Comparison of ENCODE assay signal across 23 cellular contexts in genomic region chr3:26731843-26732242, GRCh38.
DNase-seq lines count a peak whose midpoint lies in the region; ATAC-seq, FAIRE-seq and TF ChIP-seq lines count a peak whose summit lies in the region.
"Had no signal": no experiment of that assay in that cellular context is flagged by ENCODE, and none has a peak within 500 bp of the region (broad histone marks: within the 10 kb centered on the region; RNA-seq: fewer than 3 reads in every experiment).

No MANE protein-coding gene starts in this region.

- H3K56ac ChIP-seq in IMR-90 (ENCODE audit: extremely low read depth, insufficient read depth, low read length): no peak overlapping the region

- TF ChIP-seq POLR2A in A549 (IDR thresholded peaks at IDR 0.05; ENCODE audit: low read length): no peak
- no peak for TF ChIP-seq POLR2A in IMR-90 (IDR thresholded peaks at IDR 0.05; ENCODE audit: low read depth, low read length)

- no peak overlapping the region for H3K23ac ChIP-seq in IMR-90 (ENCODE audit: low read depth, low read length)

- H3K4me3 ChIP-seq in A549 (no peak overlapping the region), IMR-90 (ENCODE audit: insufficient read depth, low read depth, low read length) (no peak overlapping the region)
- H3K4me3 ChIP-seq: BLaER1, GM12878 had no signal

- H3K18ac ChIP-seq in IMR-90 (ENCODE audit: low read depth, low read length): no peak overlapping the region

- H3K4me1 ChIP-seq in A549 (no peaks in the 10 kb centered on the region), IMR-90 (ENCODE audit: control insufficient read depth, insufficient read depth, low read length) (no peaks in the 10 kb centered on the region)
- H3K4me1 ChIP-seq: BE2C, BLaER1 had no signal

- no peak overlapping the region for H3K9ac ChIP-seq in IMR-90 (ENCODE audit: low read depth, low read length)
- H3K9ac ChIP-seq: BLaER1 had no signal

- no peak for TF ChIP-seq CTCF in A549 (IDR thresholded peaks at IDR 0.05)
- no peak for TF ChIP-seq CTCF in IMR-90 (conservative IDR thresholded peaks at IDR 0.05; ENCODE audit: low read depth, low read length)

- H2BK5ac ChIP-seq in IMR-90 (ENCODE audit: low read depth, low read length, poor library complexity, severe bottlenecking): no peak overlapping the region

- ATAC-seq in A549 (no peak), IMR-90 (ENCODE audit: low read depth) (no peak)
- ATAC-seq: GM12878 had no signal

- H4K5ac ChIP-seq in IMR-90 (ENCODE audit: low read depth, low read length): no peak overlapping the region

- no peak overlapping the region for H2BK20ac ChIP-seq in IMR-90 (ENCODE audit: low read depth, low read length)

- no peak for FAIRE-seq in A549 (lab: Jason Lieb, UNC)
- FAIRE-seq: GM12878, GM12892, GM18507 had no signal

- H3K9me3 ChIP-seq in A549 (no peaks in the 10 kb centered on the region), IMR-90 (ENCODE audit: control insufficient read depth, insufficient read depth, low read length) (no peaks in the 10 kb centered on the region; the same call in 1 of the 2 replicates)
- H3K9me3 ChIP-seq: BE2C, BLaER1 had no signal

- no peak overlapping the region for H3K4ac ChIP-seq in IMR-90 (ENCODE audit: low read depth, low read length)

- in situ Hi-C loops in IMR-90 (cut with MboI; ENCODE audit: low sequenced_read_pairs): no loop called here

- DNase-seq in NCI-H82 (lab: John Stamatoyannopoulos, UW) (peak; percentile 4), NCI-H82 treated with DMSO at 0.1 percent for 48 hours (lab: John Stamatoyannopoulos, UW; ENCODE audit: unreplicated experiment) (no peak), A549 (ENCODE audit: low read depth in 1 of 2, low spot score in 1 of 2) (no peak), IMR-90 (no peak), DMS153 (lab: John Stamatoyannopoulos, UW) (no peak)
- DNase-seq in activated CD8-positive, alpha-beta memory T cell treated with anti-CD3 and anti-CD28 coated beads, Interleukin-2, amount 50 U/mL, for 48 hours: no peak
- DNase-seq: ACHN; BE2C; C1 segment of cervical spinal cord; CD4-positive, alpha-beta memory T cell; CD4-positive, CD25-positive, alpha-beta regulatory T cell; CD8-positive, alpha-beta memory T cell; COR-L47; DMS53; DMS79; DND-41; EL; GDM1 had no signal

- WGBS in A549 (ENCODE audit: missing lambda C conversion rate): 3% methylated on average over 1 of the region's 1 CpG
- WGBS in IMR-90 (ENCODE audit: extremely low coverage in 2 of 2, insufficient read length in 1 of 2), 2 experiments: no CpG with 5 or more reads among the region's 1 CpG

- H3K9me1 ChIP-seq in IMR-90 (ENCODE audit: insufficient read depth, low read length): no peaks in the 10 kb centered on the region

- intact Hi-C loops in IMR-90 (cut with micrococcal nuclease): no loop called here

- BruUV-seq in IMR-90 (replicated peaks; lab: Mats Ljungman, UMichigan): no TSS peak

- CTCF ChIA-PET in A549 (lab: Yijun Ruan, JAX) (no interaction called here), IMR-90 (lab: Yijun Ruan, JAX) (no interaction called here)

- H3K79me1 ChIP-seq in IMR-90 (ENCODE audit: low read depth in 1 of 2, low read length in 2 of 2): no peaks in the 10 kb centered on the region

- no peak overlapping the region for H3K14ac ChIP-seq in IMR-90 (replicated peaks; ENCODE audit: low read depth, low read length)

- no peak overlapping the region for H4K8ac ChIP-seq in IMR-90 (ENCODE audit: low read depth in 2 of 2, low read length in 2 of 2)

- H3K27ac ChIP-seq in A549 (no peak overlapping the region), IMR-90 (ENCODE audit: insufficient read depth, low read length) (no peak overlapping the region)
- H3K27ac ChIP-seq: 22Rv1, BLaER1 had no signal

- H2BK15ac ChIP-seq in IMR-90 (ENCODE audit: low read depth, low read length): no peak overlapping the region

- H2AK5ac ChIP-seq in IMR-90 (ENCODE audit: low read depth, low read length): no peak overlapping the region

- TF ChIP-seq EP300 in A549 (IDR thresholded peaks at IDR 0.05): no peak

- H3K4me2 ChIP-seq in A549 (no peak overlapping the region), IMR-90 (ENCODE audit: low read depth, low read length) (no peak overlapping the region)
- H3K4me2 ChIP-seq: BLaER1 had no signal

- TF ChIP-seq RAD21 in A549 (conservative IDR thresholded peaks at IDR 0.05 in 1 of 2, IDR thresholded peaks at IDR 0.05 in 1 of 2) (no peak), IMR-90 (IDR thresholded peaks at IDR 0.05; ENCODE audit: low read length) (no peak)

- H2BK120ac ChIP-seq in IMR-90 (ENCODE audit: low read depth, low read length): no peak overlapping the region

- H2AFZ ChIP-seq in IMR-90 (replicated peaks; ENCODE audit: low read length, poor library complexity): no peak overlapping the region

- no peak overlapping the region for H4K91ac ChIP-seq in IMR-90 (ENCODE audit: insufficient read depth, low read depth, low read length)

- H4K20me1 ChIP-seq in IMR-90 (ENCODE audit: insufficient read depth, low read length): no peaks in the 10 kb centered on the region
- H4K20me1 ChIP-seq: BLaER1 had no signal

- H3K36me3 ChIP-seq in IMR-90 (ENCODE audit: control insufficient read depth, insufficient read depth, low read length): no peaks in the 10 kb centered on the region
- H3K36me3 ChIP-seq: BE2C, BLaER1 had no signal

- POLR2A ChIA-PET in A549 (lab: Yijun Ruan, JAX): no interaction called here
- POLR2A ChIA-PET in IMR-90 (lab: Charles Lee; ENCODE audit: unreplicated experiment): no interaction called here

- H2AK9ac ChIP-seq in IMR-90 (replicated peaks; ENCODE audit: low read depth, low read length, poor library complexity): no peak overlapping the region

- H3K27me3 ChIP-seq in IMR-90 (ENCODE audit: control insufficient read depth, insufficient read depth, low read length): no peaks in the 10 kb centered on the region
- H3K27me3 ChIP-seq: BE2C, BLaER1 had no signal

- dilution Hi-C loops in IMR-90 (cut with HindIII; ENCODE audit: low sequenced_read_pairs, unreplicated experiment): no loop called here

TF ChIP-seq in A549, 52 proteins besides CTCF, POLR2A, EP300 and RAD21:
- TF ChIP-seq MAX (IDR thresholded peaks at IDR 0.05) (no peak), MAFK (IDR thresholded peaks at IDR 0.05; ENCODE audit: partially characterized antibody) (peak; percentile 24)

TF ChIP-seq in IMR-90, 13 proteins besides CTCF, POLR2A, EP300 and RAD21:
- TF ChIP-seq RFX5 (IDR thresholded peaks at IDR 0.05; ENCODE audit: low read depth, low read length) (no peak), CHD1 (IDR thresholded peaks at IDR 0.05; ENCODE audit: low read depth, low read length) (no peak), RCOR1 (IDR thresholded peaks at IDR 0.05; ENCODE audit: insufficient replicate concordance, low read length) (no peak), MAFK (IDR thresholded peaks at IDR 0.05; ENCODE audit: low read depth, low read length) (peak; percentile 19; the same call in 1 of the 2 replicates)
TF ChIP-seq in IMR-90: peak in this region for 1.
